1 cellular context compared by ENCODE assay signal in the genomic region with DNA sequence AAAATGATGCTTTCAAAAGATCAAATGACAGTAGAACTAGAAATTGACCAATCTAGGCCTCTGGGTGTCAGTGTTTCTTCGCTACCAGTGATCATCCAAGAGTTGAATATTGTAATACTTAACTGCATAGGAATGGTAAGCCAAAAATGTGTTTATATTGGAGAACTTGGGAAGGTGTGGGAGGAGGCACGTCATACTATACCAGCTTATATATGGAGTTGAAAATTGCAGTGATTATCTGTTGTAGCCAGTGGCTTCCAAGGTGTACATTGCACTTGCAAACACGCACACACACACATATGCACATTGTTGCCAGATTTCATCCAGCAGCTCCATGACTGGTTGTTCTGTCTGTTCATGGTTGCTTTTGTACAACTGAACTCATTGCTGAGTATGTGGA.
TF ChIP-seq lines count a peak whose summit lies in the region.

No MANE protein-coding gene starts in this region.

TF ChIP-seq in K562, 482 proteins besides CTCF, POLR2A, EP300 and RAD21:
- TF ChIP-seq YBX1 (IDR thresholded peaks at IDR 0.05): no peak
- no peak for TF ChIP-seq SRSF1 (IDR thresholded peaks at IDR 0.05; ENCODE audit: low read depth, low read length)
- TF ChIP-seq CHD4 (IDR thresholded peaks at IDR 0.05; ENCODE audit: insufficient read depth, insufficient replicate concordance, low read depth, low read length, poor library complexity, severe bottlenecking): no peak
- TF ChIP-seq IRF9 (tag; IDR thresholded peaks at IDR 0.05): no peak
